10 cellular contexts compared by ENCODE assay signal in genomic region chr7:91683823-91684222, GRCh38.
DNase-seq lines count a peak whose midpoint lies in the region; TF ChIP-seq lines count a peak whose summit lies in the region.
"Had no signal": no experiment of that assay in that cellular context is flagged by ENCODE, and none has a peak within 500 bp of the region (broad histone marks: within the 10 kb centered on the region; RNA-seq: fewer than 3 reads in every experiment).

No MANE protein-coding gene starts in this region.

- H3K4me3 ChIP-seq in skeletal muscle cell (ENCODE audit: low read depth, low read length), result no peak overlapping the region
- H3K4me3 ChIP-seq: stomach had no signal

- H3K9me3 Mint-ChIP-seq in chondrocyte (ENCODE audit: low read depth), result peaks cover 31% of the 10 kb centered on the region
- H3K9me3 Mint-ChIP-seq in activated T-helper 2 cell treated with anti-CD3 and anti-CD28 coated beads, Interferon-gamma antibody, Interleukin-2, Interleukin-4, amounts not matched to agents 10 μg/mL and 5 μg/mL and 100 μg/mL, durations not matched to agents 14 hours and 24 hours and 36 hours, result peaks cover 26% of the 10 kb centered on the region

- H3K4me3 Mint-ChIP-seq in chondrocyte (ENCODE audit: unreplicated experiment), result no peak overlapping the region
- no peak overlapping the region for H3K4me3 Mint-ChIP-seq in activated T-helper 2 cell treated with anti-CD3 and anti-CD28 coated beads, Interferon-gamma antibody, Interleukin-2, Interleukin-4, amounts not matched to agents 10 μg/mL and 5 μg/mL and 100 μg/mL, durations not matched to agents 14 hours and 24 hours and 36 hours (ENCODE audit: low read depth)
- H3K4me3 Mint-ChIP-seq: naive B cell had no signal

- DNase-seq in SKM-1 treated with dmso at 0.1 percent for 144 hours (lab: John Stamatoyannopoulos, UW; ENCODE audit: unreplicated experiment) (peak; percentile 32), SKM-1 (lab: John Stamatoyannopoulos, UW; ENCODE audit: unreplicated experiment) (no peak), NCI-H226 (peak; percentile 90), chondrocyte (ENCODE audit: low spot score) (no peak), skeletal muscle cell (ENCODE audit: low read depth) (peak; percentile 52), 8988T (no peak), anterior cingulate cortex (lab: John Stamatoyannopoulos, UW) (no peak)
- no peak for DNase-seq in activated T-helper 2 cell treated with anti-CD3 and anti-CD28 coated beads, Interferon-gamma antibody, Interleukin-2, Interleukin-4, amounts not matched to agents 10 μg/mL and 5 μg/mL and 100 μg/mL, durations not matched to agents 14 hours and 24 hours and 36 hours (ENCODE audit: low spot score)
- DNase-seq: naive B cell, stomach had no signal

- H3K4me1 Mint-ChIP-seq in chondrocyte (ENCODE audit: low read depth), result peaks cover 32% of the 10 kb centered on the region
- no peaks in the 10 kb centered on the region for H3K4me1 Mint-ChIP-seq in activated T-helper 2 cell treated with anti-CD3 and anti-CD28 coated beads, Interferon-gamma antibody, Interleukin-2, Interleukin-4, amounts not matched to agents 10 μg/mL and 5 μg/mL and 100 μg/mL, durations not matched to agents 14 hours and 24 hours and 36 hours (ENCODE audit: low read depth)
- H3K4me1 Mint-ChIP-seq: naive B cell had no signal

- H3K36me3 Mint-ChIP-seq in chondrocyte (ENCODE audit: low read depth), result peaks cover 10% of the 10 kb centered on the region
- H3K36me3 Mint-ChIP-seq in activated T-helper 2 cell treated with anti-CD3 and anti-CD28 coated beads, Interferon-gamma antibody, Interleukin-2, Interleukin-4, amounts not matched to agents 10 μg/mL and 5 μg/mL and 100 μg/mL, durations not matched to agents 14 hours and 24 hours and 36 hours (ENCODE audit: low read depth), result no peaks in the 10 kb centered on the region

- no peak for TF ChIP-seq CTCF in chondrocyte (IDR thresholded peaks at IDR 0.05)

- H3K27me3 Mint-ChIP-seq in chondrocyte (ENCODE audit: low read depth), result no peaks in the 10 kb centered on the region
- no peaks in the 10 kb centered on the region for H3K27me3 Mint-ChIP-seq in activated T-helper 2 cell treated with anti-CD3 and anti-CD28 coated beads, Interferon-gamma antibody, Interleukin-2, Interleukin-4, amounts not matched to agents 10 μg/mL and 5 μg/mL and 100 μg/mL, durations not matched to agents 14 hours and 24 hours and 36 hours (ENCODE audit: low read depth)
- H3K27me3 Mint-ChIP-seq: naive B cell had no signal

- intact Hi-C loops in activated T-helper 2 cell treated with anti-CD3 and anti-CD28 coated beads, Interferon-gamma antibody, Interleukin-2, Interleukin-4, amounts not matched to agents 10 μg/mL and 5 μg/mL and 100 μg/mL, durations not matched to agents 14 hours and 24 hours and 36 hours (cut with micrococcal nuclease), result no loop called here

- peak overlapping the region; percentile 55 for H3K27ac Mint-ChIP-seq in chondrocyte (ENCODE audit: unreplicated experiment)
- no peak overlapping the region for H3K27ac Mint-ChIP-seq in activated T-helper 2 cell treated with anti-CD3 and anti-CD28 coated beads, Interferon-gamma antibody, Interleukin-2, Interleukin-4, amounts not matched to agents 10 μg/mL and 5 μg/mL and 100 μg/mL, durations not matched to agents 14 hours and 24 hours and 36 hours
- H3K27ac Mint-ChIP-seq: naive B cell had no signal

Comparison
In these comparisons a context has a peak if more than half of its experiments do, and no peak if none do; other contexts are left out.
1. DNase-seq: peak in SKM-1 treated with dmso at 0.1 percent for 144 hours (single experiment), NCI-H226 (single experiment) and skeletal muscle cell (single experiment); none in SKM-1 (single experiment), chondrocyte (single experiment), 8988T (single experiment), activated T-helper 2 cell treated with anti-CD3 and anti-CD28 coated beads, Interferon-gamma antibody, Interleukin-2, Interleukin-4, amounts not matched to agents 10 μg/mL and 5 μg/mL and 100 μg/mL, durations not matched to agents 14 hours and 24 hours and 36 hours (single experiment) and anterior cingulate cortex (0 of 58).